Comparison of ENCODE assay signal across 17 cellular contexts in genomic region chrX:37423864-37424569, GRCh38.
DNase-seq lines count a peak whose midpoint lies in the region; ATAC-seq and TF ChIP-seq lines count a peak whose summit lies in the region.
"Had no signal": no experiment of that assay in that cellular context is flagged by ENCODE, and none has a peak within 500 bp of the region (broad histone marks: within the 10 kb centered on the region; RNA-seq: fewer than 3 reads in every experiment).

No MANE protein-coding gene starts in this region.

- ATAC-seq in sciatic nerve (no peak), GM21515 (IDR thresholded peaks at IDR 0.05; ENCODE audit: unreplicated experiment) (no peak)
- ATAC-seq: GM12878, HCT116 had no signal

- peak overlapping the region; percentile 43 for H3K27ac ChIP-seq in ACC112 (ENCODE audit: low read depth, low read length)
- no peak overlapping the region for H3K27ac ChIP-seq in HEK293 (ENCODE audit: extremely low read depth, low read depth, low read length)
- H3K27ac ChIP-seq: Peyer's patch, vagina had no signal

- intact Hi-C loops in sciatic nerve (cut with DNase I): no loop called here

- in situ Hi-C loops in astrocyte of the cerebellum (cut with HindIII; ENCODE audit: low sequenced_read_pairs): no loop called here

- no peaks in the 10 kb centered on the region for H3K79me2 ChIP-seq in ACC112 (ENCODE audit: control insufficient read depth, insufficient read depth, low read length, unreplicated experiment)

- TF ChIP-seq CTCF in HEK293 (tag by site-specific recombination; IDR thresholded peaks at IDR 0.05) (no peak), astrocyte of the cerebellum (IDR thresholded peaks at IDR 0.05; ENCODE audit: low read depth, low read length, missing control alignments) (no peak)

- CTCF ChIA-PET in HEK293 (lab: Yijun Ruan, JAX): no interaction called here

- DNase-seq in astrocyte of the cerebellum (ENCODE audit: low read depth) (peak; percentile 11), iris pigment epithelial cell (ENCODE audit: low read depth) (peak; percentile 33), sciatic nerve (ENCODE audit: low spot score) (no peak), GM19238 (ENCODE audit: insufficient read length, low spot score) (no peak), SK-N-DZ (ENCODE audit: low spot score) (no peak)
- DNase-seq: activated CD4-positive, alpha-beta memory T cell treated with anti-CD3 and anti-CD28 coated beads for 36 hours; CD8-positive, alpha-beta memory T cell; MM.1S; NCI-H2081; NCI-H69; Peyer's patch had no signal

- POLR2A ChIA-PET in HEK293 (lab: Yijun Ruan, JAX): no interaction called here

- H3K36me3 ChIP-seq in ACC112 (ENCODE audit: insufficient read depth, low read length) (no peaks in the 10 kb centered on the region), HEK293 (ENCODE audit: control insufficient read depth in 2 of 2, insufficient read depth in 1 of 2, low read length in 2 of 2) (no peaks in the 10 kb centered on the region)
- H3K36me3 ChIP-seq: Peyer's patch, vagina had no signal

- H3K9me3 ChIP-seq in HEK293 (ENCODE audit: control insufficient read depth, insufficient read depth, low read depth, low read length): no peaks in the 10 kb centered on the region
- H3K9me3 ChIP-seq: Peyer's patch, vagina had no signal

- H3K27me3 ChIP-seq in ACC112 (ENCODE audit: insufficient read depth, low read length): no peaks in the 10 kb centered on the region
- H3K27me3 ChIP-seq: Peyer's patch, vagina had no signal

- H3K4me1 ChIP-seq in ACC112 (ENCODE audit: control insufficient read depth, insufficient read depth, low read length, unreplicated experiment) (peaks cover 7% of the 10 kb centered on the region), HEK293 (ENCODE audit: control insufficient read depth, insufficient read depth, low read length) (no peaks in the 10 kb centered on the region; the same call in 1 of the 2 replicates)
- H3K4me1 ChIP-seq: Peyer's patch, vagina had no signal

- no peak overlapping the region for H2AFZ ChIP-seq in ACC112 (ENCODE audit: low read length, unreplicated experiment)

- H3K4me3 ChIP-seq in ACC112 (ENCODE audit: low read depth, low read length): no peak overlapping the region
- H3K4me3 ChIP-seq in HEK293 (ENCODE audit: low read depth, low read length): no peak overlapping the region
- H3K4me3 ChIP-seq in astrocyte of the cerebellum (ENCODE audit: low read depth, low read length): no peak overlapping the region
- H3K4me3 ChIP-seq: GM12878, Peyer's patch, vagina had no signal

TF ChIP-seq in HEK293, 187 proteins besides CTCF, POLR2A, EP300 and RAD21 (continues in another document):
- no peak for TF ChIP-seq EGR2 (tag by site-specific recombination; IDR thresholded peaks at IDR 0.05; ENCODE audit: low read depth)
- TF ChIP-seq KLF16 (tag by site-specific recombination; IDR thresholded peaks at IDR 0.05): no peak
- TF ChIP-seq PRDM10 (tag by site-specific recombination; IDR thresholded peaks at IDR 0.05): no peak
- TF ChIP-seq GLI4 (tag by site-specific recombination; IDR thresholded peaks at IDR 0.05): no peak
- no peak for TF ChIP-seq BCL11B (tag by site-specific recombination; IDR thresholded peaks at IDR 0.05; ENCODE audit: low read depth)
- TF ChIP-seq ZNF561 (tag by site-specific recombination; IDR thresholded peaks at IDR 0.05; ENCODE audit: borderline replicate concordance): no peak
- no peak for TF ChIP-seq GFI1B (tag by site-specific recombination; IDR thresholded peaks at IDR 0.05)
- TF ChIP-seq SCRT2 (tag by site-specific recombination; IDR thresholded peaks at IDR 0.05): no peak
- TF ChIP-seq ZNF555 (tag by site-specific recombination; conservative IDR thresholded peaks at IDR 0.05): no peak
- TF ChIP-seq ZFP69B (tag by site-specific recombination; IDR thresholded peaks at IDR 0.05): peak; percentile 71; the same call in 1 of the 2 replicates
- no peak for TF ChIP-seq ZNF132 (tag by site-specific recombination; IDR thresholded peaks at IDR 0.05; ENCODE audit: borderline replicate concordance)
- TF ChIP-seq ZNF692 (tag by site-specific recombination; IDR thresholded peaks at IDR 0.05): peak; percentile 84
- TF ChIP-seq ZNF18 (tag by site-specific recombination; IDR thresholded peaks at IDR 0.05): no peak
- TF ChIP-seq WT1 (tag by site-specific recombination; IDR thresholded peaks at IDR 0.05): no peak
- TF ChIP-seq PRDM1 (tag by site-specific recombination; IDR thresholded peaks at IDR 0.05): no peak
- no peak for TF ChIP-seq ZFHX2 (tag by site-specific recombination; conservative IDR thresholded peaks at IDR 0.05)
- no peak for TF ChIP-seq BCL11A (tag by site-specific recombination; IDR thresholded peaks at IDR 0.05; ENCODE audit: low read depth)
- TF ChIP-seq ZXDB (tag by site-specific recombination; IDR thresholded peaks at IDR 0.05): no peak
- TF ChIP-seq ZBTB1 (tag by site-specific recombination; IDR thresholded peaks at IDR 0.05): no peak
- TF ChIP-seq REPIN1 (tag by site-specific recombination; IDR thresholded peaks at IDR 0.05; ENCODE audit: low read depth): no peak
- peak; percentile 37; the same call in 1 of the 2 replicates for TF ChIP-seq PRDM6 (tag by site-specific recombination; IDR thresholded peaks at IDR 0.05)

Comparison
In these comparisons a context has a peak if more than half of its experiments do, and no peak if none do; other contexts are left out.
1. DNase-seq: peak in astrocyte of the cerebellum (single experiment) and iris pigment epithelial cell (single experiment); none in sciatic nerve (single experiment), GM19238 (single experiment) and SK-N-DZ (single experiment).